In the genomic region with DNA sequence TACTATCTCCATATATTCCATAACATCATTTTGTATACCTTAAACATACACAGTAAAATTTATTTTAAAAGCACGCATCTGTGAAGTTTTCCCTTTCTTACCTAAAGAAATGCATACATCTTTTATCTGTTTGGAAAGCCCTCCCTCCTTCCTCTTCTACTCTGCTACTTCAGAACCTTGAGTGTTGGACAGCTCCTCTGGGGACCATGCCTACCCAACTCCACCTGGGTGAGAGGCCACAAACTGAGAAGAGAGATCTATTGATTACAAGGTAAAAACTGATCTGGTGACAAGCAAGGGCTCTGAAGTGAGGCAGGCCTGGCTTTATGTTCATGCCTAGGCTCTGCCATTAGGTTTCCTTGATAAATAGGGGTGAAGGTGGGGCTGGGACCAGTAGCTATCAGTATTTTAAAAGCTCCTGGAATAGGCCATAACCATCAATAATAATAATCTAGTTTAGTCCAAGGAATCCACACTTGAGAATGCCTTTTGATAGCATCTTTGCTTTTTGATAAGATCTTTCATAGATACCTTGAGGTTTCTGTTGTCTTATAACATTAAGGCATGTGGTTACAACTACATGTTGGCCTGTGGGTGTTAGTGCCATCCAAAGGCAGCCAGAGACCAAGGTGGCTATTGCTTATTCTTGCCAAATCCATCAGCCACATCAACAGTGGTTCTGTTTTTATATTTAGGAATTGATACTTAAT, we compare ENCODE assay signal across 18 cellular contexts.
DNase-seq lines count a peak whose midpoint lies in the region; ATAC-seq and TF ChIP-seq lines count a peak whose summit lies in the region.
"Had no signal": no experiment of that assay in that cellular context is flagged by ENCODE, and none has a peak within 500 bp of the region (broad histone marks: within the 10 kb centered on the region; RNA-seq: fewer than 3 reads in every experiment).

No MANE protein-coding gene starts in this region.

- H3K27me3 ChIP-seq in BE2C = no peaks in the 10 kb centered on the region
- H3K27me3 ChIP-seq: gastroesophageal sphincter had no signal

- H3K4me1 Mint-ChIP-seq in chondrocyte (ENCODE audit: low read depth) (no peaks in the 10 kb centered on the region), Calu3 (ENCODE audit: low read depth, unreplicated experiment) (no peaks in the 10 kb centered on the region)
- H3K4me1 Mint-ChIP-seq in stimulated activated naive CD8-positive, alpha-beta T cell treated with anti-CD3 and anti-CD28 coated beads, Interleukin-15, amount 100 ng/mL, for 72 hours = no peaks in the 10 kb centered on the region
- H3K4me1 Mint-ChIP-seq: brain had no signal

- BruUV-seq in Calu3 (replicated peaks; lab: Mats Ljungman, UMichigan) = no TSS peak

- TF ChIP-seq POLR2A in erythroblast (IDR thresholded peaks at IDR 0.05; ENCODE audit: low read length) = no peak

- H3K4me1 ChIP-seq in BE2C = no peaks in the 10 kb centered on the region
- H3K4me1 ChIP-seq: gastroesophageal sphincter had no signal

- H3K36me3 Mint-ChIP-seq in chondrocyte (ENCODE audit: low read depth) (no peaks in the 10 kb centered on the region), Calu3 (ENCODE audit: insufficient read depth, unreplicated experiment) (no peaks in the 10 kb centered on the region)
- H3K36me3 Mint-ChIP-seq: brain; natural killer cell treated with Interleukin-12 subunit alpha and Interleukin-12 subunit beta and Interleukin-15 and Interleukin-18, amount 100 ng/mL, for 72 hours had no signal

- H3K36me3 ChIP-seq in BE2C = no peaks in the 10 kb centered on the region
- H3K36me3 ChIP-seq: gastroesophageal sphincter, HAP-1 had no signal

- peak; percentile 56 for ATAC-seq in GM18498 (IDR thresholded peaks at IDR 0.05; ENCODE audit: unreplicated experiment)
- ATAC-seq in GM21786 (IDR thresholded peaks at IDR 0.05; ENCODE audit: unreplicated experiment) = peak; percentile 70
- no peak for ATAC-seq in stimulated activated naive CD8-positive, alpha-beta T cell treated with anti-CD3 and anti-CD28 coated beads, Interleukin-15, amount 100 ng/mL, for 72 hours
- ATAC-seq: activated CD4-positive, CD25-positive, alpha-beta regulatory T cell treated with anti-CD3 and anti-CD28 coated beads, Interleukin-2, amount 50 U/mL, for 24 hours; gastroesophageal sphincter; left cardiac atrium had no signal

- H3K9me3 Mint-ChIP-seq in chondrocyte (ENCODE audit: low read depth) (peaks cover 6% of the 10 kb centered on the region), Calu3 (ENCODE audit: low read depth, unreplicated experiment) (peaks cover 4% of the 10 kb centered on the region)
- peaks cover 0 to 7% of the 10 kb centered on the region in 2 donors for H3K9me3 Mint-ChIP-seq in stimulated activated naive CD8-positive, alpha-beta T cell treated with anti-CD3 and anti-CD28 coated beads, Interleukin-15, amount 100 ng/mL, for 72 hours
- H3K9me3 Mint-ChIP-seq: natural killer cell treated with Interleukin-12 subunit alpha and Interleukin-12 subunit beta and Interleukin-15 and Interleukin-18, amount 100 ng/mL, for 72 hours had no signal

- CTCF ChIA-PET in Calu3 (lab: Charles Lee) = no interaction called here

- TF ChIP-seq CTCF in chondrocyte (IDR thresholded peaks at IDR 0.05) (no peak), Calu3 (IDR thresholded peaks at IDR 0.05; ENCODE audit: unreplicated experiment) (no peak), BE2C (IDR thresholded peaks at IDR 0.05; ENCODE audit: low read depth, low read length) (no peak)

- H3K27me3 Mint-ChIP-seq in chondrocyte (ENCODE audit: low read depth) = peaks cover 9% of the 10 kb centered on the region
- H3K27me3 Mint-ChIP-seq in Calu3 (ENCODE audit: unreplicated experiment) = no peaks in the 10 kb centered on the region
- H3K27me3 Mint-ChIP-seq in stimulated activated naive CD8-positive, alpha-beta T cell treated with anti-CD3 and anti-CD28 coated beads, Interleukin-15, amount 100 ng/mL, for 72 hours = peaks cover under 1% of the 10 kb centered on the region
- H3K27me3 Mint-ChIP-seq: CD4-positive, alpha-beta T cell; natural killer cell treated with Interleukin-12 subunit alpha and Interleukin-12 subunit beta and Interleukin-15 and Interleukin-18, amount 100 ng/mL, for 72 hours had no signal

- intact Hi-C loops in Calu3 (cut with micrococcal nuclease; ENCODE audit: unreplicated experiment) = no loop called here

- DNase-seq in Kasumi-1 (lab: John Stamatoyannopoulos, UW) = peak; percentile 23 to 58
- peak; percentile 1 to 5 for DNase-seq in erythroblast (lab: John Stamatoyannopoulos, UW)
- DNase-seq in chondrocyte (ENCODE audit: low spot score) = no peak
- DNase-seq in Calu3 = no peak
- no peak for DNase-seq in BE2C
- DNase-seq in stimulated activated naive CD8-positive, alpha-beta T cell treated with anti-CD3 and anti-CD28 coated beads, Interleukin-15, amount 100 ng/mL, for 72 hours = no peak
- DNase-seq: CD4-positive, alpha-beta T cell; effector CD4-positive, alpha-beta T cell; left cardiac atrium; NCI-H1092; NCI-H69 had no signal

- H3K4me3 ChIP-seq in BE2C (ENCODE audit: low read depth, low read length) = no peak overlapping the region
- H3K4me3 ChIP-seq: gastroesophageal sphincter, HAP-1 had no signal

- H3K27ac Mint-ChIP-seq in chondrocyte (ENCODE audit: unreplicated experiment) (no peak overlapping the region), Calu3 (ENCODE audit: unreplicated experiment) (no peak overlapping the region)
- no peak overlapping the region for H3K27ac Mint-ChIP-seq in stimulated activated naive CD8-positive, alpha-beta T cell treated with anti-CD3 and anti-CD28 coated beads, Interleukin-15, amount 100 ng/mL, for 72 hours
- H3K27ac Mint-ChIP-seq: brain; CD4-positive, alpha-beta T cell; natural killer cell treated with Interleukin-12 subunit alpha and Interleukin-12 subunit beta and Interleukin-15 and Interleukin-18, amount 100 ng/mL, for 72 hours had no signal

- H3K9me3 ChIP-seq in BE2C = no peaks in the 10 kb centered on the region
- H3K9me3 ChIP-seq: gastroesophageal sphincter, HAP-1 had no signal

- H3K4me3 Mint-ChIP-seq in chondrocyte (ENCODE audit: unreplicated experiment) (no peak overlapping the region), Calu3 (ENCODE audit: low read depth, unreplicated experiment) (no peak overlapping the region)
- no peak overlapping the region for H3K4me3 Mint-ChIP-seq in stimulated activated naive CD8-positive, alpha-beta T cell treated with anti-CD3 and anti-CD28 coated beads, Interleukin-15, amount 100 ng/mL, for 72 hours
- H3K4me3 Mint-ChIP-seq: brain; CD4-positive, alpha-beta T cell; natural killer cell treated with Interleukin-12 subunit alpha and Interleukin-12 subunit beta and Interleukin-15 and Interleukin-18, amount 100 ng/mL, for 72 hours had no signal

Comparison
In these comparisons a context has a peak if more than half of its experiments do, and no peak if none do; other contexts are left out.
1. DNase-seq: peak in Kasumi-1 (2 of 2) and erythroblast (2 of 2); none in chondrocyte (single experiment), Calu3 (single experiment), BE2C (single experiment) and stimulated activated naive CD8-positive, alpha-beta T cell treated with anti-CD3 and anti-CD28 coated beads, Interleukin-15, amount 100 ng/mL, for 72 hours (0 of 2).